ENCODE assay signal across 17 cellular contexts in genomic region chr6:109118337-109118736, GRCh38. TPM values are rescaled to one million over a fixed set of nuclear protein-coding genes. Genes with fewer than 3 reads are reported as not detected.
DNase-seq lines count a peak whose midpoint lies in the region; ATAC-seq and TF ChIP-seq lines count a peak whose summit lies in the region.
"Had no signal": no experiment of that assay in that cellular context is flagged by ENCODE, and none has a peak within 500 bp of the region (broad histone marks: within the 10 kb centered on the region; RNA-seq: fewer than 3 reads in every experiment).

No MANE protein-coding gene starts in this region.

- DNase-seq in NCI-H1694 (lab: John Stamatoyannopoulos, UW) (peak; percentile 0), NCI-H1694 treated with DMSO at 0.1 percent for 48 hours (lab: John Stamatoyannopoulos, UW) (no peak), NCI-H146 (lab: John Stamatoyannopoulos, UW) (peak; percentile 29), SK-N-SH (peak; percentile 14), NCI-H2081 (lab: John Stamatoyannopoulos, UW) (no peak), GM10266 (ENCODE audit: extremely low spot score) (no peak)
- DNase-seq: 8988T, Caco-2, DMS79 treated with DMSO at 0.1 percent for 48 hours, KBM-7, NCI-H1092, NCI-H187 treated with DMSO at 0.1 percent for 48 hours, NCI-H526 had no signal

- H3F3A ChIP-seq in SK-N-SH (replicated peaks; ENCODE audit: insufficient read depth) = no peaks in the 10 kb centered on the region

- H3K36me3 ChIP-seq in SK-N-SH (replicated peaks in 1 of 2; ENCODE audit: control insufficient read depth in 1 of 2, insufficient read depth in 2 of 2, low read length in 1 of 2) (no peaks in the 10 kb centered on the region), parathyroid adenoma (ENCODE audit: control insufficient read depth, insufficient read depth, low read length) (no peaks in the 10 kb centered on the region)

- TF ChIP-seq RAD21 in SK-N-SH (IDR thresholded peaks at IDR 0.05; ENCODE audit: low read length) = 0 out of 2 replicates have a peak, but pooled peaks have one; percentile 2

- H3K79me2 ChIP-seq in SK-N-SH (ENCODE audit: insufficient read depth) (peaks cover 43% of the 10 kb centered on the region), parathyroid adenoma (peaks cover 6% of the 10 kb centered on the region)

- H3K27me3 ChIP-seq in SK-N-SH (ENCODE audit: insufficient read depth) = no peaks in the 10 kb centered on the region
- H3K27me3 ChIP-seq in parathyroid adenoma (ENCODE audit: control insufficient read depth, insufficient read depth, low read length) = no peaks in the 10 kb centered on the region

- H3K4me3 ChIP-seq in SK-N-SH (ENCODE audit: low read depth in 2 of 2, low read length in 1 of 2) (no peak overlapping the region), parathyroid adenoma (ENCODE audit: low read depth, low read length) (no peak overlapping the region)
- H3K4me3 ChIP-seq: GM23338 had no signal

- TF ChIP-seq EP300 in SK-N-SH (IDR thresholded peaks at IDR 0.05; ENCODE audit: borderline replicate concordance in 1 of 2, low read depth in 1 of 2, low read length in 1 of 2) = peak in 1 of 2 experiments; percentile 66; a peak in 2 of 4 replicates

- H3K9me3 ChIP-seq in SK-N-SH = no peaks in the 10 kb centered on the region
- no peaks in the 10 kb centered on the region for H3K9me3 ChIP-seq in parathyroid adenoma (ENCODE audit: control insufficient read depth, low read length)
- H3K9me3 ChIP-seq: Caco-2 had no signal

- WGBS in SK-N-SH (ENCODE audit: low lambda C conversion rate) = 71% methylated on average over 5 of the region's 5 CpGs

- POLR2A ChIA-PET in SK-N-SH (lab: Yijun Ruan, JAX) = interaction anchor here (1.0 kb wide), 1 partner anchor 24 kb away, joined by 3 read pairs; the partner anchor contains the start of gene SESN1

- H3K9ac ChIP-seq in SK-N-SH (no peak overlapping the region), parathyroid adenoma (no peak overlapping the region)

- H3K27ac ChIP-seq in SK-N-SH (ENCODE audit: low read depth in 2 of 2, low read length in 1 of 2) (peak overlapping the region in 1 of 2 experiments; percentile 79; a peak in 2 of 4 replicates), parathyroid adenoma (peak overlapping the region; percentile 75)
- H3K27ac ChIP-seq: C4-2B had no signal

- H3K4me1 ChIP-seq in SK-N-SH (ENCODE audit: control insufficient read depth in 1 of 2, insufficient read depth in 2 of 2, low read depth in 1 of 2, low read length in 1 of 2) = peaks cover 6 to 25% of the 10 kb centered on the region in 2 experiments; a peak in 3 of 4 replicates
- peaks cover 34% of the 10 kb centered on the region for H3K4me1 ChIP-seq in parathyroid adenoma

- no peaks in the 10 kb centered on the region for H3K9me2 ChIP-seq in SK-N-SH

- no peak overlapping the region for H2AFZ ChIP-seq in SK-N-SH (ENCODE audit: low read depth)
- H2AFZ ChIP-seq in parathyroid adenoma = peak overlapping the region; percentile 21
- H2AFZ ChIP-seq: GM23338 had no signal

- CTCF ChIA-PET in SK-N-SH (lab: Yijun Ruan, JAX) = interaction anchor here (0.8 to 1.0 kb wide), 3 partner anchors 11 to 264 kb away, joined by 3 to 4 read pairs (median 3); partner anchors contain the start of gene CD164

- H4K20me1 ChIP-seq in SK-N-SH (ENCODE audit: insufficient read depth) = no peaks in the 10 kb centered on the region

- ATAC-seq in HG02610 (IDR thresholded peaks at IDR 0.05; ENCODE audit: unreplicated experiment) = no peak
- ATAC-seq: GM23338 had no signal

- no peak overlapping the region for H3K4me2 ChIP-seq in SK-N-SH
- peak overlapping the region; percentile 29 for H3K4me2 ChIP-seq in parathyroid adenoma (ENCODE audit: low read length)
- H3K4me2 ChIP-seq: GM23338 had no signal

- TF ChIP-seq CTCF in SK-N-SH (IDR thresholded peaks at IDR 0.05) = no peak
- TF ChIP-seq CTCF in parathyroid adenoma (IDR thresholded peaks at IDR 0.05) = no peak
- no peak for TF ChIP-seq CTCF in GM10266 (IDR thresholded peaks at IDR 0.05; ENCODE audit: control insufficient read depth, insufficient read depth, low read depth, missing control alignments)

TF ChIP-seq in SK-N-SH, 30 proteins besides CTCF, POLR2A, EP300 and RAD21:
- TF ChIP-seq FOXJ3 (CRISPR knock-in tag; IDR thresholded peaks at IDR 0.05) = no peak
- TF ChIP-seq USF2 (IDR thresholded peaks at IDR 0.05; ENCODE audit: borderline replicate concordance, low read depth, low read length) = no peak
- no peak for TF ChIP-seq MAX (IDR thresholded peaks at IDR 0.05; ENCODE audit: low read depth)
- TF ChIP-seq USF1 (IDR thresholded peaks at IDR 0.05; ENCODE audit: borderline replicate concordance, low read depth) = no peak
- no peak for TF ChIP-seq SMC3 (IDR thresholded peaks at IDR 0.05; ENCODE audit: low read depth, low read length)
- TF ChIP-seq CHD2 (IDR thresholded peaks at IDR 0.05; ENCODE audit: low read length, partially characterized antibody) = peak; percentile 32
- TF ChIP-seq GATA2 (CRISPR knock-in tag; IDR thresholded peaks at IDR 0.05) = peak; percentile 57
- no peak for TF ChIP-seq TCF12 (IDR thresholded peaks at IDR 0.05)
- TF ChIP-seq EZH2phosphoT487 (IDR thresholded peaks at IDR 0.05; ENCODE audit: borderline replicate concordance, low read depth) = no peak
- no peak for TF ChIP-seq TEAD4 (IDR thresholded peaks at IDR 0.05; ENCODE audit: borderline replicate concordance, insufficient read depth)
- TF ChIP-seq MEF2A (IDR thresholded peaks at IDR 0.05; ENCODE audit: borderline replicate concordance, low read depth) = no peak
- peak; percentile 74 for TF ChIP-seq RCOR1 (IDR thresholded peaks at IDR 0.05; ENCODE audit: low read length)
- peak; percentile 50; the same call in 1 of the 2 replicates for TF ChIP-seq MXI1 (IDR thresholded peaks at IDR 0.05; ENCODE audit: low read depth, low read length)

RNA-seq across cellular contexts. Expression of gene CEP57L1, which starts 23.0 kb away (rescaled TPM):
- 7.3 and 8.3 TPM in 2 replicates for polyA plus RNA-seq in SK-N-SH (2012; rRNA removed)
- polyA plus RNA-seq in SK-N-SH (2012; cell fraction: cytosol; rRNA removed) = 7.4 and 12.2 TPM in 2 replicates
- 7.9 and 11.1 TPM in 2 replicates for polyA plus RNA-seq in SK-N-SH (2012; cell fraction: nucleus; rRNA removed)

RNA-seq across cellular contexts. Expression of gene SESN1, which starts 23.7 kb away (rescaled TPM):
- polyA plus RNA-seq in SK-N-SH (2012; rRNA removed) = 13.1 and 18.8 TPM in 2 replicates
- 17.5 and 17.6 TPM in 2 replicates for polyA plus RNA-seq in SK-N-SH (2012; cell fraction: cytosol; rRNA removed)
- polyA plus RNA-seq in SK-N-SH (2012; cell fraction: nucleus; rRNA removed) = 15.6 and 32.4 TPM in 2 replicates

Comparison
In these comparisons a context has a peak if more than half of its experiments do, and no peak if none do; other contexts are left out.
1. DNase-seq: peak in NCI-H1694 (single experiment), NCI-H146 (single experiment) and SK-N-SH (single experiment); none in NCI-H1694 treated with DMSO at 0.1 percent for 48 hours (single experiment), NCI-H2081 (0 of 2) and GM10266 (single experiment).